2 cellular contexts compared by ENCODE assay signal in the genomic region with DNA sequence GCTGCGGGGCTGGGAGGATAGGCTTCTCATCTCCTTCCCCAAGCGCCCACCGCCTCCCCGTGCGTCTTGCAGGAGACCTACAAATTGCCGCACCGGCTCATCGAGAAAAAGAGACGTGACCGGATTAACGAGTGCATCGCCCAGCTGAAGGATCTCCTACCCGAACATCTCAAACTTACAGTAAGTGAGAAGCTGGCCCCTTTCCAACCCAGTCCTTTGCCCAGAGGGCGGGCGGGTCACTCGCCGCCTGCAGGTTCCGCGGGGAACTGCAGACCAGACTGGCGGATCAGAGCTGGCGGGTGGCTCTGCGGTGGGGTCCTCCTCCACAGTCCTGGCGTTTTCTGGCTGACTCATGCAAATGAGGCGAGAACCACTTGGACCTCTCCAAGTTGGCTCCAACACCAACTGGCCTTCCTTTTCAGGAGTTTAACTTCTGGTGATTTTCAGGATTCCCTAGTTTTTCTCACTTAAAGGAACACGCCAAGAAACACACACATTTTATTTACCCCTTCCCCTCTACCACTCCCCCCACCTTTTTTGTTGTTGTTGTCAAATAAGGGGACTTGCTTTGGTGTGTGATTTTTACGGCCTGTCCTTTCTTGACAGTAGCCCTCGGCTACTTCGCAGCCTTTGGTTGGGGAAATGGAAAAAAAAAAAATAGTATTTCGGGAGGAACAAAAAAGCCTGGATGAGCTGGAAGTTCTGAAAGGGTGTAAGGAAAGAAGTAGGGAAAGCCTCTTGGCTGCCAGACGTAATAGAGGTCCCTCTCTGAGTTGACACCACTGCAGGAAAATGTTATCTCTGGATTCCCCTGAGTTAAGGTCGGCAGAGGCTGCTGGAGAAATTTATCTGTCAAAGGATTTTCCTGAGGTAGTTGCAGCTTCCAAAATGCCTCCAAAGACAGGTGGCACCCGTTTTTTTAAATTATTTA.
TF ChIP-seq lines count a peak whose summit lies in the region.

No MANE protein-coding gene starts in this region.

TF ChIP-seq in A549, 52 proteins besides CTCF, POLR2A, EP300 and RAD21:
- TF ChIP-seq HOXA7 (CRISPR knock-in tag; IDR thresholded peaks at IDR 0.05) (peak; percentile 76; the same call in 1 of the 2 replicates), BHLHE40 (IDR thresholded peaks at IDR 0.05; ENCODE audit: low read depth, low read length) (peak; percentile 19; the same call in 1 of the 2 replicates), HOXB5 (CRISPR knock-in tag; IDR thresholded peaks at IDR 0.05) (peak; percentile 61; the same call in 1 of the 2 replicates), JUN (IDR thresholded peaks at IDR 0.05) (peak in 1 of 2 experiments; percentile 59; a peak in 3 of 5 replicates), FOSB (CRISPR knock-in tag; IDR thresholded peaks at IDR 0.05) (peak; percentile 75), FOSL2 (IDR thresholded peaks at IDR 0.05) (no peak; the same call in 1 of the 2 replicates), FOSL2 (CRISPR knock-in tag; IDR thresholded peaks at IDR 0.05) (peak; percentile 66), SMC3 (IDR thresholded peaks at IDR 0.05) (peak; percentile 76), JUNB (IDR thresholded peaks at IDR 0.05) (no peak), RARB (CRISPR knock-in tag; IDR thresholded peaks at IDR 0.05) (peak; percentile 60; the same call in 1 of the 2 replicates), MAZ (IDR thresholded peaks at IDR 0.05; ENCODE audit: borderline replicate concordance, low read depth, low read length) (no peak), MAFK (IDR thresholded peaks at IDR 0.05; ENCODE audit: partially characterized antibody) (peak; percentile 91), ZSCAN20 (CRISPR knock-in tag; IDR thresholded peaks at IDR 0.05) (no peak), NR3C1 (IDR thresholded peaks at IDR 0.05) (no peak), ZFP36 (IDR thresholded peaks at IDR 0.05; ENCODE audit: borderline replicate concordance, partially characterized antibody) (no peak), EHF (CRISPR knock-in tag; IDR thresholded peaks at IDR 0.05) (no peak; the same call in none of the 2 replicates), MYC (IDR thresholded peaks at IDR 0.05; ENCODE audit: borderline replicate concordance, low read length) (no peak), REST (IDR thresholded peaks at IDR 0.05) (no peak), GATA3 (IDR thresholded peaks at IDR 0.05; ENCODE audit: borderline replicate concordance) (peak; percentile 55), ZC3H11A (IDR thresholded peaks at IDR 0.05) (no peak), POLR2AphosphoS2 (conservative IDR thresholded peaks at IDR 0.05; ENCODE audit: low read length) (peak; percentile 85; the same call in 1 of the 2 replicates), ZNF302 (CRISPR knock-in tag; IDR thresholded peaks at IDR 0.05) (no peak)
- TF ChIP-seq, protein P1, sequence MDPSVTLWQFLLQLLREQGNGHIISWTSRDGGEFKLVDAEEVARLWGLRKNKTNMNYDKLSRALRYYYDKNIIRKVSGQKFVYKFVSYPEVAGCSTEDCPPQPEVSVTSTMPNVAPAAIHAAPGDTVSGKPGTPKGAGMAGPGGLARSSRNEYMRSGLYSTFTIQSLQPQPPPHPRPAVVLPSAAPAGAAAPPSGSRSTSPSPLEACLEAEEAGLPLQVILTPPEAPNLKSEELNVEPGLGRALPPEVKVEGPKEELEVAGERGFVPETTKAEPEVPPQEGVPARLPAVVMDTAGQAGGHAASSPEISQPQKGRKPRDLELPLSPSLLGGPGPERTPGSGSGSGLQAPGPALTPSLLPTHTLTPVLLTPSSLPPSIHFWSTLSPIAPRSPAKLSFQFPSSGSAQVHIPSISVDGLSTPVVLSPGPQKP (IDR thresholded peaks at IDR 0.05; ENCODE audit: low read depth, low read length), result no peak
- TF ChIP-seq, protein P2, sequence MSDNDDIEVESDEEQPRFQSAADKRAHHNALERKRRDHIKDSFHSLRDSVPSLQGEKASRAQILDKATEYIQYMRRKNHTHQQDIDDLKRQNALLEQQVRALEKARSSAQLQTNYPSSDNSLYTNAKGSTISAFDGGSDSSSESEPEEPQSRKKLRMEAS (IDR thresholded peaks at IDR 0.05), result peak; percentile 74
- TF ChIP-seq, protein P3, sequence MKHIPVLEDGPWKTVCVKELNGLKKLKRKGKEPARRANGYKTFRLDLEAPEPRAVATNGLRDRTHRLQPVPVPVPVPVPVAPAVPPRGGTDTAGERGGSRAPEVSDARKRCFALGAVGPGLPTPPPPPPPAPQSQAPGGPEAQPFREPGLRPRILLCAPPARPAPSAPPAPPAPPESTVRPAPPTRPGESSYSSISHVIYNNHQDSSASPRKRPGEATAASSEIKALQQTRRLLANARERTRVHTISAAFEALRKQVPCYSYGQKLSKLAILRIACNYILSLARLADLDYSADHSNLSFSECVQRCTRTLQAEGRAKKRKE (CRISPR knock-in tag; IDR thresholded peaks at IDR 0.05; ENCODE audit: low read depth), result 0 out of 2 replicates have a peak, but pooled peaks have one; percentile 23

TF ChIP-seq in IMR-90, 13 proteins besides CTCF, POLR2A, EP300 and RAD21:
- TF ChIP-seq SMC3 (IDR thresholded peaks at IDR 0.05; ENCODE audit: low read depth, low read length), result peak; percentile 41
- peak; percentile 38; the same call in 1 of the 2 replicates for TF ChIP-seq MAZ (IDR thresholded peaks at IDR 0.05; ENCODE audit: borderline replicate concordance, low read depth, low read length)
- peak; percentile 62 for TF ChIP-seq MAFK (IDR thresholded peaks at IDR 0.05; ENCODE audit: low read depth, low read length)
- no peak; the same call in 1 of the 2 replicates for TF ChIP-seq BHLHE40 (IDR thresholded peaks at IDR 0.05; ENCODE audit: low read depth, low read length)
- TF ChIP-seq NFE2L2 (IDR thresholded peaks at IDR 0.05; ENCODE audit: low read depth, low read length), result peak; percentile 75
- no peak for TF ChIP-seq RFX5 (IDR thresholded peaks at IDR 0.05; ENCODE audit: low read depth, low read length)
- TF ChIP-seq FOS (IDR thresholded peaks at IDR 0.05; ENCODE audit: low read depth, low read length), result peak; percentile 53
- TF ChIP-seq CHD1 (IDR thresholded peaks at IDR 0.05; ENCODE audit: low read depth, low read length), result 0 out of 2 replicates have a peak, but pooled peaks have one; percentile 56
- TF ChIP-seq USF2 (IDR thresholded peaks at IDR 0.05; ENCODE audit: low read depth, low read length), result peak; percentile 33; the same call in 1 of the 2 replicates
